ENCODE assay signal across 8 cellular contexts in genomic region chr1:184050631-184051030, GRCh38. TPM values are rescaled to one million over a fixed set of nuclear protein-coding genes. Genes with fewer than 3 reads are reported as not detected.
DNase-seq lines count a peak whose midpoint lies in the region; ATAC-seq and TF ChIP-seq lines count a peak whose summit lies in the region.

No MANE protein-coding gene starts in this region.

- H3K9me3 ChIP-seq in left lung, result no peaks in the 10 kb centered on the region
- H3K9me3 ChIP-seq in thyroid gland, result no peaks in the 10 kb centered on the region

- H3K4me3 Mint-ChIP-seq in activated T-cell treated with anti-CD3 and anti-CD28 coated beads, Interleukin-2, amount 50 U/mL, for 72 hours, result peak overlapping the region; percentile 90 to 94
- H3K4me3 Mint-ChIP-seq in activated T-helper 2 cell treated with anti-CD3 and anti-CD28 coated beads, Interferon-gamma antibody, Interleukin-2, Interleukin-4, amounts not matched to agents 10 μg/mL and 5 μg/mL and 100 μg/mL, durations not matched to agents 14 hours and 24 hours and 36 hours (ENCODE audit: low read depth), result peak overlapping the region; percentile 100

- H3K27ac Mint-ChIP-seq in activated T-cell treated with anti-CD3 and anti-CD28 coated beads, Interleukin-2, amount 50 U/mL, for 72 hours, result peak overlapping the region; percentile 99
- no peak overlapping the region for H3K27ac Mint-ChIP-seq in activated T-helper 2 cell treated with anti-CD3 and anti-CD28 coated beads, Interferon-gamma antibody, Interleukin-2, Interleukin-4, amounts not matched to agents 10 μg/mL and 5 μg/mL and 100 μg/mL, durations not matched to agents 14 hours and 24 hours and 36 hours

- intact Hi-C loops in activated T-helper 2 cell treated with anti-CD3 and anti-CD28 coated beads, Interferon-gamma antibody, Interleukin-2, Interleukin-4, amounts not matched to agents 10 μg/mL and 5 μg/mL and 100 μg/mL, durations not matched to agents 14 hours and 24 hours and 36 hours (cut with micrococcal nuclease), result loop anchor here (2.0 to 10.0 kb wide), 7 partner anchors 94 to 1107 kb away; partner anchors contain the start of genes APOBEC4, ARPC5, C1orf21 and EDEM3
- intact Hi-C loops in left lung (cut with DNase I), result no loop called here
- intact Hi-C loops in thyroid gland (cut with DNase I), result no loop called here

- H3K27ac ChIP-seq in left lung, result peak overlapping the region; percentile 80 to 84
- peak overlapping the region; percentile 84 to 93 (median 92) for H3K27ac ChIP-seq in thyroid gland

- H3K4me3 ChIP-seq in left lung, result peak overlapping the region in 1 of 2 donors; percentile 79
- peak overlapping the region in 1 of 3 donors; percentile 84 for H3K4me3 ChIP-seq in thyroid gland (replicated peaks in 1 of 3)

- peaks cover 22% of the 10 kb centered on the region for H3K27me3 Mint-ChIP-seq in activated T-cell treated with anti-CD3 and anti-CD28 coated beads, Interleukin-2, amount 50 U/mL, for 72 hours (ENCODE audit: low read depth)
- peaks cover 39% of the 10 kb centered on the region for H3K27me3 Mint-ChIP-seq in activated T-helper 2 cell treated with anti-CD3 and anti-CD28 coated beads, Interferon-gamma antibody, Interleukin-2, Interleukin-4, amounts not matched to agents 10 μg/mL and 5 μg/mL and 100 μg/mL, durations not matched to agents 14 hours and 24 hours and 36 hours (ENCODE audit: low read depth)

- H3K4me1 Mint-ChIP-seq in activated T-cell treated with anti-CD3 and anti-CD28 coated beads, Interleukin-2, amount 50 U/mL, for 72 hours (ENCODE audit: low read depth), result peaks cover 41% of the 10 kb centered on the region
- H3K4me1 Mint-ChIP-seq in activated T-helper 2 cell treated with anti-CD3 and anti-CD28 coated beads, Interferon-gamma antibody, Interleukin-2, Interleukin-4, amounts not matched to agents 10 μg/mL and 5 μg/mL and 100 μg/mL, durations not matched to agents 14 hours and 24 hours and 36 hours (ENCODE audit: low read depth), result peaks cover 29% of the 10 kb centered on the region

- peak in 1 of 2 donors; percentile 13 for TF ChIP-seq POLR2A in thyroid gland (IDR thresholded peaks at IDR 0.05)

- peaks cover 7 to 13% of the 10 kb centered on the region in 2 donors for H3K36me3 Mint-ChIP-seq in activated T-cell treated with anti-CD3 and anti-CD28 coated beads, Interleukin-2, amount 50 U/mL, for 72 hours (ENCODE audit: insufficient read depth in 2 of 2)
- peaks cover 17% of the 10 kb centered on the region for H3K36me3 Mint-ChIP-seq in activated T-helper 2 cell treated with anti-CD3 and anti-CD28 coated beads, Interferon-gamma antibody, Interleukin-2, Interleukin-4, amounts not matched to agents 10 μg/mL and 5 μg/mL and 100 μg/mL, durations not matched to agents 14 hours and 24 hours and 36 hours (ENCODE audit: low read depth)

- ATAC-seq in activated T-cell treated with anti-CD3 and anti-CD28 coated beads, Interleukin-2, amount 50 U/mL, for 72 hours (replicated peaks in 1 of 2), result no peak
- no peak for ATAC-seq in left lung

- H3K36me3 ChIP-seq in left lung, result peaks cover 0 to 10% of the 10 kb centered on the region in 2 donors
- no peaks in the 10 kb centered on the region for H3K36me3 ChIP-seq in thyroid gland

- H3K9me3 Mint-ChIP-seq in activated T-cell treated with anti-CD3 and anti-CD28 coated beads, Interleukin-2, amount 50 U/mL, for 72 hours, result no peaks in the 10 kb centered on the region
- H3K9me3 Mint-ChIP-seq in activated T-helper 2 cell treated with anti-CD3 and anti-CD28 coated beads, Interferon-gamma antibody, Interleukin-2, Interleukin-4, amounts not matched to agents 10 μg/mL and 5 μg/mL and 100 μg/mL, durations not matched to agents 14 hours and 24 hours and 36 hours, result no peaks in the 10 kb centered on the region

- H3K27me3 ChIP-seq in left lung (no peaks in the 10 kb centered on the region), thyroid gland (no peaks in the 10 kb centered on the region)

- DNase-seq in activated T-cell treated with anti-CD3 and anti-CD28 coated beads, Interleukin-2, amount 50 U/mL, for 72 hours, result no peak
- DNase-seq in activated T-cell treated with anti-CD3 and anti-CD28 coated beads, Interleukin-2, amount 50 U/mL, for 48 hours, result no peak
- DNase-seq in activated T-helper 2 cell treated with anti-CD3 and anti-CD28 coated beads, Interferon-gamma antibody, Interleukin-2, Interleukin-4, amounts not matched to agents 10 μg/mL and 5 μg/mL and 100 μg/mL, durations not matched to agents 14 hours and 24 hours and 36 hours (ENCODE audit: low spot score), result no peak
- no peak for DNase-seq in left lung
- DNase-seq in thyroid gland, result no peak
- DNase-seq in stimulated activated CD4-positive, alpha-beta T cell treated with anti-CD3 and anti-CD28 coated beads, Interleukin-4, amount 100 ng/mL, for 24 hours, result no peak
- no peak for DNase-seq in SIG-M5 (lab: John Stamatoyannopoulos, UW)
- no peak for DNase-seq in NCI-H446 (lab: John Stamatoyannopoulos, UW)

- TF ChIP-seq CTCF in left lung (IDR thresholded peaks at IDR 0.05) (no peak), thyroid gland (IDR thresholded peaks at IDR 0.05) (no peak)

- H3K4me1 ChIP-seq in left lung (peaks cover 9 to 28% of the 10 kb centered on the region in 2 donors), thyroid gland (peaks cover 19 to 23% of the 10 kb centered on the region in 2 donors)

RNA-seq across cellular contexts. Expression of gene TSEN15, which starts 0.9 kb away (rescaled TPM):
- 10 to 100 TPM; 74.2 to 82.3 TPM for total RNA-seq in activated T-cell treated with anti-CD3 and anti-CD28 coated beads, Interleukin-2, amount 50 U/mL, for 72 hours
- 35.1 TPM in 2 replicates for total RNA-seq in activated T-helper 2 cell treated with anti-CD3 and anti-CD28 coated beads, Interferon-gamma antibody, Interleukin-2, Interleukin-4, amounts not matched to agents 10 μg/mL and 5 μg/mL and 100 μg/mL, durations not matched to agents 14 hours and 24 hours and 36 hours
- total RNA-seq in left lung (10 to 100 TPM; 33.8 to 33.9 TPM), thyroid gland (10 to 100 TPM; 45.8 to 63.3 (median 60.1) TPM)

RNA-seq across cellular contexts. Expression of gene COLGALT2, which starts 13.1 kb away (rescaled TPM):
- 10 to 100 TPM in 1 of 2 donors, 1 to 10 TPM in 1; 7.6 to 10.7 TPM for total RNA-seq in activated T-cell treated with anti-CD3 and anti-CD28 coated beads, Interleukin-2, amount 50 U/mL, for 72 hours
- 0.59 and 0.74 TPM in 2 replicates for total RNA-seq in activated T-helper 2 cell treated with anti-CD3 and anti-CD28 coated beads, Interferon-gamma antibody, Interleukin-2, Interleukin-4, amounts not matched to agents 10 μg/mL and 5 μg/mL and 100 μg/mL, durations not matched to agents 14 hours and 24 hours and 36 hours
- 1 to 10 TPM in 1 of 2 donors, under 1 TPM in 1; 0.97 to 1.5 TPM for total RNA-seq in left lung
- 1 to 10 TPM; 2.6 to 8.3 (median 5.4) TPM for total RNA-seq in thyroid gland
